ENCODE assay signal across 29 cellular contexts in genomic region chr7:31476073-31476745, GRCh38. TPM values are rescaled to one million over a fixed set of nuclear protein-coding genes. Genes with fewer than 3 reads are reported as not detected.
DNase-seq lines count a peak whose midpoint lies in the region; ATAC-seq and TF ChIP-seq lines count a peak whose summit lies in the region.
"Had no signal": no experiment of that assay in that cellular context is flagged by ENCODE, and none has a peak within 500 bp of the region (broad histone marks: within the 10 kb centered on the region; RNA-seq: fewer than 3 reads in every experiment).

No MANE protein-coding gene starts in this region.

- no peak overlapping the region for H3K27ac Mint-ChIP-seq in Calu3 (ENCODE audit: unreplicated experiment)
- H3K27ac Mint-ChIP-seq: activated naive CD8-positive, alpha-beta T cell treated with anti-CD3 and anti-CD28 coated beads, Interleukin-2, amount 10 ng/mL, durations not matched to agents 7 days and 5 days; stimulated activated memory B cell treated with anti-CD40 and anti-IgM and Interleukin-4, amounts not matched to agents 10 μg/mL and 1 μg/mL and 100 μg/mL, for 72 hours; T-helper 1 cell treated with Interleukin-12 subunit alpha and Interleukin-12 subunit beta and Interleukin-4 antibody, amounts not matched to agents 30 μg/mL and 1 μg/mL, for 36 hours had no signal

- 87 to 98% methylated on average over 3 to 7 of the region's 7 CpGs for WGBS in mesodermal cell (ENCODE audit: insufficient coverage in 2 of 2), 2 experiments

- H3K4me1 ChIP-seq in mesodermal cell (ENCODE audit: control insufficient read depth, insufficient read depth, low read length, poor library complexity, severe bottlenecking), result peaks cover 27% of the 10 kb centered on the region
- H3K4me1 ChIP-seq: gastroesophageal sphincter, SJSA1 had no signal

- peak; percentile 26 for TF ChIP-seq CTCF in Calu3 (IDR thresholded peaks at IDR 0.05; ENCODE audit: unreplicated experiment)
- TF ChIP-seq CTCF in WERI-Rb-1 (IDR thresholded peaks at IDR 0.05; ENCODE audit: low read depth, low read length), result peak; percentile 10; the same call in 1 of the 2 replicates

- H3K9me3 ChIP-seq in WERI-Rb-1 (ENCODE audit: severe bottlenecking) (no peaks in the 10 kb centered on the region), mesodermal cell (ENCODE audit: control insufficient read depth, low read length) (no peaks in the 10 kb centered on the region)
- H3K9me3 ChIP-seq: gastroesophageal sphincter, SJSA1, testis had no signal

- no peaks in the 10 kb centered on the region for H3K36me3 ChIP-seq in WERI-Rb-1
- no peaks in the 10 kb centered on the region for H3K36me3 ChIP-seq in mesodermal cell (ENCODE audit: control insufficient read depth, insufficient read depth, low read length)
- H3K36me3 ChIP-seq: gastroesophageal sphincter, SJSA1 had no signal

- BruUV-seq in Calu3 (replicated peaks; lab: Mats Ljungman, UMichigan), result no TSS peak

- no peak overlapping the region for H3K4me3 Mint-ChIP-seq in Calu3 (ENCODE audit: low read depth, unreplicated experiment)
- H3K4me3 Mint-ChIP-seq: activated naive CD8-positive, alpha-beta T cell treated with anti-CD3 and anti-CD28 coated beads, Interleukin-2, amount 10 ng/mL, durations not matched to agents 7 days and 5 days; stimulated activated memory B cell treated with anti-CD40 and anti-IgM and Interleukin-4, amounts not matched to agents 10 μg/mL and 1 μg/mL and 100 μg/mL, for 72 hours; T-helper 1 cell treated with Interleukin-12 subunit alpha and Interleukin-12 subunit beta and Interleukin-4 antibody, amounts not matched to agents 30 μg/mL and 1 μg/mL, for 36 hours had no signal

- intact Hi-C loops in Calu3 (cut with micrococcal nuclease; ENCODE audit: unreplicated experiment), result no loop called here

- no peaks in the 10 kb centered on the region for H3K9me3 Mint-ChIP-seq in Calu3 (ENCODE audit: low read depth, unreplicated experiment)
- H3K9me3 Mint-ChIP-seq: activated naive CD8-positive, alpha-beta T cell treated with anti-CD3 and anti-CD28 coated beads, Interleukin-2, amount 10 ng/mL, durations not matched to agents 7 days and 5 days; stimulated activated memory B cell treated with anti-CD40 and anti-IgM and Interleukin-4, amounts not matched to agents 10 μg/mL and 1 μg/mL and 100 μg/mL, for 72 hours; T-helper 1 cell treated with Interleukin-12 subunit alpha and Interleukin-12 subunit beta and Interleukin-4 antibody, amounts not matched to agents 30 μg/mL and 1 μg/mL, for 36 hours had no signal

- H3K4me3 ChIP-seq in WERI-Rb-1 (ENCODE audit: low read depth, low read length), result no peak overlapping the region
- H3K4me3 ChIP-seq in mesodermal cell (ENCODE audit: extremely low read depth, insufficient read depth, low read length, poor library complexity, severe bottlenecking), result no peak overlapping the region
- H3K4me3 ChIP-seq: gastroesophageal sphincter, SJSA1, testis had no signal

- peaks cover 51% of the 10 kb centered on the region for H3K4me1 Mint-ChIP-seq in Calu3 (ENCODE audit: low read depth, unreplicated experiment)
- H3K4me1 Mint-ChIP-seq: activated naive CD8-positive, alpha-beta T cell treated with anti-CD3 and anti-CD28 coated beads, Interleukin-2, amount 10 ng/mL, durations not matched to agents 7 days and 5 days had no signal

- DNase-seq in Calu3 (peak; percentile 53), NCI-H446 (lab: John Stamatoyannopoulos, UW) (peak; percentile 18 to 32), WERI-Rb-1 (no peak), NCI-H2196 (lab: John Stamatoyannopoulos, UW; ENCODE audit: unreplicated experiment) (no peak), HK-2 (ENCODE audit: unreplicated experiment) (no peak)
- DNase-seq in activated naive CD4-positive, alpha-beta T cell (lab: John Stamatoyannopoulos, UW), result no peak
- DNase-seq: activated CD4-positive, alpha-beta T cell treated with anti-CD3 and anti-CD28 coated beads, Interleukin-2, amount 50 U/mL, for 4 hours; activated CD8-positive, alpha-beta memory T cell treated with anti-CD3 and anti-CD28 coated beads, Interleukin-2, amount 50 U/mL, for 48 hours; activated naive CD8-positive, alpha-beta T cell treated with anti-CD3 and anti-CD28 coated beads, Interleukin-2, amount 10 ng/mL, durations not matched to agents 7 days and 5 days; effector CD4-positive, alpha-beta T cell; MM.1S; NCI-H1436; NCI-H2171; NCI-H82; nucleus accumbens; small intestine; stimulated activated CD4-positive, alpha-beta T cell treated with anti-CD3 and anti-CD28 coated beads, Interleukin-2, amount 100 ng/mL, for 24 hours; testis had no signal

- H3K27ac ChIP-seq in WERI-Rb-1 (no peak overlapping the region), mesodermal cell (ENCODE audit: low read depth, low read length, severe bottlenecking) (peak overlapping the region; percentile 10)
- H3K27ac ChIP-seq: gastroesophageal sphincter, SJSA1, testis had no signal

- H3K27me3 Mint-ChIP-seq in Calu3 (ENCODE audit: unreplicated experiment), result no peaks in the 10 kb centered on the region
- H3K27me3 Mint-ChIP-seq: activated naive CD8-positive, alpha-beta T cell treated with anti-CD3 and anti-CD28 coated beads, Interleukin-2, amount 10 ng/mL, durations not matched to agents 7 days and 5 days had no signal

- H3K27me3 ChIP-seq in WERI-Rb-1 (ENCODE audit: insufficient read depth, low read depth, severe bottlenecking), result no peaks in the 10 kb centered on the region
- H3K27me3 ChIP-seq: SJSA1, testis had no signal

- CTCF ChIA-PET in Calu3 (lab: Charles Lee), result interaction anchor here (0.8 to 1.2 kb wide), 3 partner anchors 9 to 65 kb away, joined by 3 to 6 read pairs (median 5); no protein-coding TSS in a partner anchor

- no peaks in the 10 kb centered on the region for H3K36me3 Mint-ChIP-seq in Calu3 (ENCODE audit: insufficient read depth, unreplicated experiment)
- H3K36me3 Mint-ChIP-seq: activated naive CD8-positive, alpha-beta T cell treated with anti-CD3 and anti-CD28 coated beads, Interleukin-2, amount 10 ng/mL, durations not matched to agents 7 days and 5 days; stimulated activated memory B cell treated with anti-CD40 and anti-IgM and Interleukin-4, amounts not matched to agents 10 μg/mL and 1 μg/mL and 100 μg/mL, for 72 hours had no signal

- ATAC-seq in HG02610 (IDR thresholded peaks at IDR 0.05; ENCODE audit: unreplicated experiment), result no peak
- ATAC-seq: esophagus mucosa; gastroesophageal sphincter; stimulated activated memory B cell treated with anti-CD40 and anti-IgM and Interleukin-4, amounts not matched to agents 10 μg/mL and 1 μg/mL and 100 μg/mL, for 72 hours had no signal

RNA-seq across cellular contexts. Expression of gene ITPRID1, which starts 37.7 kb away (rescaled TPM):
- total RNA-seq in Calu3 (2022), result 0.95 and 3.8 TPM in 2 replicates
- not detected for polyA plus RNA-seq in mesodermal cell (2013, experiment 1 of 2)
- polyA plus RNA-seq in mesodermal cell (2013, experiment 2 of 2), result not detected
- total RNA-seq: activated naive CD8-positive, alpha-beta T cell treated with anti-CD3 and anti-CD28 coated beads, Interleukin-2, amount 10 ng/mL, durations not matched to agents 7 days and 5 days; Daoy; H4; lung microvascular endothelial cell; pulmonary artery endothelial cell; SJSA1 had no signal

Comparison
In these comparisons a context has a peak if more than half of its experiments do, and no peak if none do; other contexts are left out.
1. DNase-seq: peak in Calu3 (single experiment) and NCI-H446 (2 of 2); none in WERI-Rb-1 (single experiment), NCI-H2196 (single experiment), activated naive CD4-positive, alpha-beta T cell (0 of 4) and HK-2 (single experiment).